1 cellular context compared by ENCODE assay signal in genomic region chr3:14252321-14253021, GRCh38.
A peak's percentile ranks its signal among the peaks of the same experiment; 100 is the strongest.
TF ChIP-seq lines count a peak whose summit lies in the region.

No MANE protein-coding gene starts in this region.

TF ChIP-seq in K562, 482 proteins besides CTCF, POLR2A, EP300 and RAD21 (continued from another document and continues in another):
- TF ChIP-seq NFIX (CRISPR knock-in tag; IDR thresholded peaks at IDR 0.05; ENCODE audit: low read depth) = no peak
- no peak for TF ChIP-seq ASH1L (IDR thresholded peaks at IDR 0.05; ENCODE audit: borderline replicate concordance, low read depth, partially characterized antibody)
- peak; percentile 68 for TF ChIP-seq MGA (IDR thresholded peaks at IDR 0.05)
- peak; percentile 11; the same call in 1 of the 2 replicates for TF ChIP-seq RHOXF2B (CRISPR knock-in tag; conservative IDR thresholded peaks at IDR 0.05)
- TF ChIP-seq CBFA2T2 (conservative IDR thresholded peaks at IDR 0.05) = peak; percentile 29; the same call in 1 of the 2 replicates
- no peak for TF ChIP-seq DIDO1 (tag; IDR thresholded peaks at IDR 0.05; ENCODE audit: low read depth)
- no peak for TF ChIP-seq HEY1 (CRISPR knock-in tag; IDR thresholded peaks at IDR 0.05; ENCODE audit: borderline replicate concordance)
- TF ChIP-seq NFE2 (IDR thresholded peaks at IDR 0.05; ENCODE audit: low read depth) = peak; percentile 30; the same call in 1 of the 2 replicates
- no peak for TF ChIP-seq MYBL2 (IDR thresholded peaks at IDR 0.05; ENCODE audit: low read depth)
- no peak for TF ChIP-seq MYBL2 (CRISPR knock-in tag; IDR thresholded peaks at IDR 0.05; ENCODE audit: borderline replicate concordance)
- TF ChIP-seq OTX1 (CRISPR knock-in tag; IDR thresholded peaks at IDR 0.05) = peak; percentile 67; the same call in 1 of the 2 replicates
- TF ChIP-seq HDGF (IDR thresholded peaks at IDR 0.05) = 0 out of 2 replicates have a peak, but pooled peaks have one; percentile 67
- TF ChIP-seq ELF2 (CRISPR knock-in tag; IDR thresholded peaks at IDR 0.05) = 0 out of 2 replicates have a peak, but pooled peaks have one; percentile 42
- no peak for TF ChIP-seq MYC (IDR thresholded peaks at IDR 0.05; ENCODE audit: low read depth, low read length)
- no peak; the same call in 1 of the 2 replicates for TF ChIP-seq MYC (CRISPR knock-in tag; IDR thresholded peaks at IDR 0.05; ENCODE audit: borderline replicate concordance, low read depth)
- no peak for TF ChIP-seq ID3 (CRISPR knock-in tag; IDR thresholded peaks at IDR 0.05)
- TF ChIP-seq ID3 (tag; IDR thresholded peaks at IDR 0.05) = 0 out of 2 replicates have a peak, but pooled peaks have one; percentile 47
- TF ChIP-seq TEAD4 (IDR thresholded peaks at IDR 0.05; ENCODE audit: low read length) = peak; percentile 37; the same call in 1 of the 2 replicates
- no peak for TF ChIP-seq TEAD4 (CRISPR knock-in tag; IDR thresholded peaks at IDR 0.05; ENCODE audit: borderline replicate concordance)
- peak; percentile 80 for TF ChIP-seq ZNF395 (CRISPR knock-in tag; IDR thresholded peaks at IDR 0.05)
- 0 out of 2 replicates have a peak, but pooled peaks have one; percentile 14 for TF ChIP-seq ZBTB7A (IDR thresholded peaks at IDR 0.05; ENCODE audit: borderline replicate concordance, control insufficient read depth, low read depth, low read length)
- TF ChIP-seq TCF3 (CRISPR knock-in tag; IDR thresholded peaks at IDR 0.05) = peak; percentile 45
- TF ChIP-seq EWSR1 (IDR thresholded peaks at IDR 0.05; ENCODE audit: borderline replicate concordance, low read depth, partially characterized antibody) = no peak
- peak; percentile 73; the same call in 1 of the 2 replicates for TF ChIP-seq GTF2E2 (tag; IDR thresholded peaks at IDR 0.05)
- TF ChIP-seq ZNF444 (CRISPR knock-in tag; IDR thresholded peaks at IDR 0.05) = no peak
- TF ChIP-seq ZNF133 (CRISPR knock-in tag; IDR thresholded peaks at IDR 0.05) = 0 out of 2 replicates have a peak, but pooled peaks have one; percentile 3
- 0 out of 4 replicates have a peak, but pooled peaks of 1 of the 2 experiments have one; percentile 52 for TF ChIP-seq KDM4B (IDR thresholded peaks at IDR 0.05; ENCODE audit: borderline replicate concordance in 2 of 2, low read depth in 1 of 2)
- TF ChIP-seq TCF7 (IDR thresholded peaks at IDR 0.05; ENCODE audit: borderline replicate concordance) = 0 out of 2 replicates have a peak, but pooled peaks have one; percentile 41
- peak; percentile 99 for TF ChIP-seq ESRRA (IDR thresholded peaks at IDR 0.05; ENCODE audit: borderline replicate concordance, low read depth)
- no peak for TF ChIP-seq AFF4 (CRISPR knock-in tag; IDR thresholded peaks at IDR 0.05)
- peak; percentile 72; the same call in 1 of the 2 replicates for TF ChIP-seq HLTF (IDR thresholded peaks at IDR 0.05)
- peak; percentile 1 to 7; a peak in 1 of 4 replicates for TF ChIP-seq TEAD1 (CRISPR knock-in tag; IDR thresholded peaks at IDR 0.05)
- peak; percentile 36; the same call in 1 of the 2 replicates for TF ChIP-seq ZBTB12 (CRISPR knock-in tag; IDR thresholded peaks at IDR 0.05)
- peak; percentile 82; the same call in 1 of the 2 replicates for TF ChIP-seq HBP1 (CRISPR knock-in tag; IDR thresholded peaks at IDR 0.05)
- TF ChIP-seq ETV5 (CRISPR knock-in tag; IDR thresholded peaks at IDR 0.05; ENCODE audit: low read depth) = peak; percentile 25; the same call in 1 of the 2 replicates
- peak; percentile 39; the same call in 1 of the 2 replicates for TF ChIP-seq PML (IDR thresholded peaks at IDR 0.05; ENCODE audit: low read length)
- TF ChIP-seq SMARCC2 (IDR thresholded peaks at IDR 0.05; ENCODE audit: low read depth) = 0 out of 2 replicates have a peak, but pooled peaks have one; percentile 42
- TF ChIP-seq ETV1 (tag; conservative IDR thresholded peaks at IDR 0.05; ENCODE audit: low read depth) = peak; percentile 40; the same call in 1 of the 2 replicates
- TF ChIP-seq ZBTB43 (CRISPR knock-in tag; IDR thresholded peaks at IDR 0.05) = no peak
- TF ChIP-seq RBFOX2 (IDR thresholded peaks at IDR 0.05; ENCODE audit: low read depth, low read length) = peak; percentile 70
- TF ChIP-seq SLC30A9 (CRISPR knock-in tag; IDR thresholded peaks at IDR 0.05) = no peak
